In genomic region chr12:57462307-57463253, GRCh38 we compare ENCODE assay signal across 8 cellular contexts. TPM values are rescaled to one million over a fixed set of nuclear protein-coding genes. Genes with fewer than 3 reads are reported as not detected.
A peak's percentile ranks its signal among the peaks of the same experiment; 100 is the strongest.
DNase-seq lines count a peak whose midpoint lies in the region; ATAC-seq and TF ChIP-seq lines count a peak whose summit lies in the region.

No MANE protein-coding gene starts in this region.

- H3K27me3 Mint-ChIP-seq in activated naive CD8-positive, alpha-beta T cell treated with anti-CD3 and anti-CD28 coated beads for 36 hours = peaks cover 5% of the 10 kb centered on the region

- 7% methylated on average over 29 of the region's 30 CpGs for WGBS in SK-N-SH (ENCODE audit: low lambda C conversion rate)
- WGBS in tibial nerve, 2 donors = 5 to 6% methylated on average over 20 to 30 of the region's 30 CpGs

- H3K4me1 Mint-ChIP-seq in activated naive CD8-positive, alpha-beta T cell treated with anti-CD3 and anti-CD28 coated beads for 36 hours = peaks cover 56% of the 10 kb centered on the region

- POLR2A ChIA-PET in SK-N-SH (lab: Yijun Ruan, JAX) = interaction anchor here (0.7 kb wide), 1 partner anchor 26 kb away, joined by 5 read pairs; no protein-coding TSS in a partner anchor

- H3K4me2 ChIP-seq in SK-N-SH (peak overlapping the region; percentile 94), parathyroid adenoma (ENCODE audit: low read length) (peak overlapping the region; percentile 81)

- no peaks in the 10 kb centered on the region for H3K9me3 Mint-ChIP-seq in activated naive CD8-positive, alpha-beta T cell treated with anti-CD3 and anti-CD28 coated beads for 36 hours

- H3K36me3 Mint-ChIP-seq in activated naive CD8-positive, alpha-beta T cell treated with anti-CD3 and anti-CD28 coated beads for 36 hours = peaks cover 7% of the 10 kb centered on the region

- H3K4me3 ChIP-seq in GM12865 (ENCODE audit: low read depth, low read length) (peak overlapping the region; percentile 71), NB4 (ENCODE audit: low read depth, low read length) (peak overlapping the region; percentile 49), SK-N-SH (ENCODE audit: low read depth in 2 of 2, low read length in 1 of 2) (peak overlapping the region; percentile 60 to 90), parathyroid adenoma (ENCODE audit: low read depth, low read length) (peak overlapping the region; percentile 72), tibial nerve (peak overlapping the region; percentile 62 to 84 (median 80))

- TF ChIP-seq CTCF in GM12865 (IDR thresholded peaks at IDR 0.05; ENCODE audit: insufficient read depth, low read depth, low read length, missing control alignments) (peak; percentile 96), NB4 (IDR thresholded peaks at IDR 0.05; ENCODE audit: low read depth, low read length) (peak; percentile 94), SK-N-SH (IDR thresholded peaks at IDR 0.05) (peak; percentile 98), parathyroid adenoma (IDR thresholded peaks at IDR 0.05) (peak; percentile 96), tibial nerve (IDR thresholded peaks at IDR 0.05) (peak; percentile 95 to 97 (median 96))

- DNase-seq in GM12865 (ENCODE audit: low read depth) (peak; percentile 94), NB4 (ENCODE audit: low read depth) (peak; percentile 93), SK-N-SH (peak; percentile 95), Right ventricle myocardium superior (peak; percentile 87), tibial nerve (ENCODE audit: low spot score in 2 of 2) (peak; percentile 77 to 92)
- peak; percentile 90 for DNase-seq in activated naive CD8-positive, alpha-beta T cell treated with anti-CD3 and anti-CD28 coated beads for 36 hours

- H3K4me1 ChIP-seq in SK-N-SH (ENCODE audit: control insufficient read depth in 1 of 2, insufficient read depth in 2 of 2, low read depth in 1 of 2, low read length in 1 of 2) = peaks cover 0 to 20% of the 10 kb centered on the region in 2 experiments; a peak in 1 of 4 replicates
- peaks cover 8% of the 10 kb centered on the region for H3K4me1 ChIP-seq in parathyroid adenoma
- H3K4me1 ChIP-seq in tibial nerve = peaks cover 0 to 36% (median 21%) of the 10 kb centered on the region in 4 donors

- H2AFZ ChIP-seq in SK-N-SH (ENCODE audit: low read depth) = peak overlapping the region; percentile 84; the same call in 1 of the 2 replicates
- H2AFZ ChIP-seq in parathyroid adenoma = peak overlapping the region; percentile 68

- no peaks in the 10 kb centered on the region for H3K79me2 ChIP-seq in SK-N-SH (ENCODE audit: insufficient read depth)
- no peaks in the 10 kb centered on the region for H3K79me2 ChIP-seq in parathyroid adenoma

- no peaks in the 10 kb centered on the region for H3K9me3 ChIP-seq in SK-N-SH
- H3K9me3 ChIP-seq in parathyroid adenoma (ENCODE audit: control insufficient read depth, low read length) = no peaks in the 10 kb centered on the region
- no peaks in the 10 kb centered on the region for H3K9me3 ChIP-seq in tibial nerve

- intact Hi-C loops in Right ventricle myocardium superior (cut with DNase I) = no loop called here

- H4K20me1 ChIP-seq in SK-N-SH (ENCODE audit: insufficient read depth) = no peaks in the 10 kb centered on the region

- peak; percentile 64 for ATAC-seq in HG02571 (IDR thresholded peaks at IDR 0.05; ENCODE audit: unreplicated experiment)
- ATAC-seq in Right ventricle myocardium superior (ENCODE audit: poor library complexity) = peak; percentile 78

- H3K9ac ChIP-seq in SK-N-SH (peak overlapping the region; percentile 35; the same call in 1 of the 2 replicates), parathyroid adenoma (no peak overlapping the region)

- CTCF ChIA-PET in SK-N-SH (lab: Yijun Ruan, JAX) = interaction anchor here (0.5 to 13.7 kb wide), 43 partner anchors 9 to 1531 kb away, joined by 3 to 391 read pairs (median 4); partner anchors contain the start of genes ARHGAP9, B4GALNT1, DDIT3 and INHBE

- peaks cover 5% of the 10 kb centered on the region for H3F3A ChIP-seq in SK-N-SH (replicated peaks; ENCODE audit: insufficient read depth)

- peak overlapping the region; percentile 48 to 61; a peak in 3 of 4 replicates for H3K27ac ChIP-seq in SK-N-SH (ENCODE audit: low read depth in 2 of 2, low read length in 1 of 2)
- H3K27ac ChIP-seq in parathyroid adenoma = peak overlapping the region; percentile 26
- H3K27ac ChIP-seq in tibial nerve = peak overlapping the region; percentile 81 to 92 (median 86)

- peak; percentile 67 for TF ChIP-seq RAD21 in SK-N-SH (IDR thresholded peaks at IDR 0.05; ENCODE audit: low read length)

- H3K27me3 ChIP-seq in SK-N-SH (ENCODE audit: insufficient read depth) (peaks cover 14% of the 10 kb centered on the region; the same call in 1 of the 2 replicates), parathyroid adenoma (ENCODE audit: control insufficient read depth, insufficient read depth, low read length) (no peaks in the 10 kb centered on the region), tibial nerve (no peaks in the 10 kb centered on the region)

- TF ChIP-seq EP300 in SK-N-SH (IDR thresholded peaks at IDR 0.05; ENCODE audit: borderline replicate concordance in 1 of 2, low read depth in 1 of 2, low read length in 1 of 2) = no peak
- peak; percentile 11 to 47 for TF ChIP-seq EP300 in tibial nerve (IDR thresholded peaks at IDR 0.05)

- H3K9me2 ChIP-seq in SK-N-SH = no peaks in the 10 kb centered on the region

- no peak for TF ChIP-seq POLR2A in NB4 (IDR thresholded peaks at IDR 0.05; ENCODE audit: extremely low read depth, insufficient read length)
- peak in 1 of 2 donors; percentile 26 for TF ChIP-seq POLR2A in tibial nerve (IDR thresholded peaks at IDR 0.05)

- no peaks in the 10 kb centered on the region for H3K36me3 ChIP-seq in SK-N-SH (replicated peaks in 1 of 2; ENCODE audit: control insufficient read depth in 1 of 2, insufficient read depth in 2 of 2, low read length in 1 of 2)
- H3K36me3 ChIP-seq in parathyroid adenoma (ENCODE audit: control insufficient read depth, insufficient read depth, low read length) = no peaks in the 10 kb centered on the region
- peaks cover 0 to 18% (median 0%) of the 10 kb centered on the region in 3 donors for H3K36me3 ChIP-seq in tibial nerve

- peak overlapping the region; percentile 73 for H3K27ac Mint-ChIP-seq in activated naive CD8-positive, alpha-beta T cell treated with anti-CD3 and anti-CD28 coated beads for 36 hours

- H3K4me3 Mint-ChIP-seq in activated naive CD8-positive, alpha-beta T cell treated with anti-CD3 and anti-CD28 coated beads for 36 hours = peak overlapping the region; percentile 86

TF ChIP-seq in SK-N-SH, 30 proteins besides CTCF, POLR2A, EP300 and RAD21:
- TF ChIP-seq TCF12 (IDR thresholded peaks at IDR 0.05) (peak; percentile 45; the same call in 1 of the 2 replicates), YY1 (IDR thresholded peaks at IDR 0.05; ENCODE audit: low read depth) (peak; percentile 59; the same call in 1 of the 2 replicates), SMC3 (IDR thresholded peaks at IDR 0.05; ENCODE audit: low read depth, low read length) (peak; percentile 70), MAX (IDR thresholded peaks at IDR 0.05; ENCODE audit: low read depth) (peak; percentile 65), SIN3A (IDR thresholded peaks at IDR 0.05; ENCODE audit: borderline replicate concordance, low read depth, low read length) (no peak; the same call in 1 of the 2 replicates), MXI1 (IDR thresholded peaks at IDR 0.05; ENCODE audit: low read depth, low read length) (0 out of 2 replicates have a peak, but pooled peaks have one; percentile 47), RCOR1 (IDR thresholded peaks at IDR 0.05; ENCODE audit: low read length) (peak; percentile 60), GATA2 (CRISPR knock-in tag; IDR thresholded peaks at IDR 0.05) (no peak), CHD2 (IDR thresholded peaks at IDR 0.05; ENCODE audit: low read length, partially characterized antibody) (peak; percentile 50)

RNA-seq across cellular contexts. Expression of gene GLI1, which starts 3.0 kb away (rescaled TPM):
- 0.67 and 0.90 TPM in 2 replicates for polyA plus RNA-seq in SK-N-SH (2012; rRNA removed)
- 0.26 and 0.33 TPM in 2 replicates for polyA plus RNA-seq in SK-N-SH (2012; cell fraction: cytosol; rRNA removed)
- 2.6 and 2.8 TPM in 2 replicates for polyA plus RNA-seq in SK-N-SH (2012; cell fraction: nucleus; rRNA removed)
- total RNA-seq in activated naive CD8-positive, alpha-beta T cell treated with anti-CD3 and anti-CD28 coated beads for 36 hours = under 1 TPM; 0.56 to 0.62 TPM
- total RNA-seq in Right ventricle myocardium superior = 0.56 TPM
- 10 to 100 TPM; 16.2 to 61.0 (median 38.7) TPM for total RNA-seq in tibial nerve

RNA-seq across cellular contexts. Expression of gene INHBE, which starts 7.5 kb away (rescaled TPM):
- 0.03 and 0.08 TPM in 2 replicates for polyA plus RNA-seq in SK-N-SH (2012; rRNA removed)
- polyA plus RNA-seq in SK-N-SH (2012; cell fraction: cytosol; rRNA removed) = 0.01 and 0.07 TPM in 2 replicates
- polyA plus RNA-seq in SK-N-SH (2012; cell fraction: nucleus; rRNA removed) = 0.13 and 0.58 TPM in 2 replicates
- 1 to 10 TPM; 1.2 to 1.7 TPM for total RNA-seq in activated naive CD8-positive, alpha-beta T cell treated with anti-CD3 and anti-CD28 coated beads for 36 hours
- total RNA-seq in Right ventricle myocardium superior = not detected
- not detected for total RNA-seq in tibial nerve

RNA-seq across cellular contexts. Expression of gene ARHGAP9, which starts 17.1 kb away (rescaled TPM):
- polyA plus RNA-seq in SK-N-SH (2012; rRNA removed) = 0.66 and 1.0 TPM in 2 replicates
- polyA plus RNA-seq in SK-N-SH (2012; cell fraction: cytosol; rRNA removed) = 0.14 and 0.50 TPM in 2 replicates
- 2.3 and 4.5 TPM in 2 replicates for polyA plus RNA-seq in SK-N-SH (2012; cell fraction: nucleus; rRNA removed)
- total RNA-seq in activated naive CD8-positive, alpha-beta T cell treated with anti-CD3 and anti-CD28 coated beads for 36 hours = 100 to 1,000 TPM; 154 to 162 TPM
- total RNA-seq in Right ventricle myocardium superior = 4.1 TPM
- total RNA-seq in tibial nerve = 10 to 100 TPM in 2 of 4 donors, 1 to 10 TPM in 2; 5.2 to 40.5 (median 11.6) TPM

RNA-seq across cellular contexts. Expression of gene MARS1, which starts 25.3 kb away (rescaled TPM):
- 158 and 193 TPM in 2 replicates for polyA plus RNA-seq in SK-N-SH (2012; rRNA removed)
- polyA plus RNA-seq in SK-N-SH (2012; cell fraction: cytosol; rRNA removed) = 85.9 and 105 TPM in 2 replicates
- 685 and 718 TPM in 2 replicates for polyA plus RNA-seq in SK-N-SH (2012; cell fraction: nucleus; rRNA removed)
- 100 to 1,000 TPM; 423 to 460 TPM for total RNA-seq in activated naive CD8-positive, alpha-beta T cell treated with anti-CD3 and anti-CD28 coated beads for 36 hours
- total RNA-seq in Right ventricle myocardium superior (63.5 TPM), tibial nerve (100 to 1,000 TPM in 1 of 4 donors, 10 to 100 TPM in 3; 53.5 to 101 (median 74.2) TPM)

RNA-seq across cellular contexts. Expression of gene INHBC, which starts 28.0 kb away (rescaled TPM):
- 0.08 and 0.10 TPM in 2 replicates for polyA plus RNA-seq in SK-N-SH (2012; rRNA removed)
- 0.04 and 0.05 TPM in 2 replicates for polyA plus RNA-seq in SK-N-SH (2012; cell fraction: cytosol; rRNA removed)
- 0.02 TPM in 1 of 2 replicates, not detected in the other for polyA plus RNA-seq in SK-N-SH (2012; cell fraction: nucleus; rRNA removed)
- total RNA-seq in activated naive CD8-positive, alpha-beta T cell treated with anti-CD3 and anti-CD28 coated beads for 36 hours = not detected
- not detected for total RNA-seq in Right ventricle myocardium superior
- total RNA-seq in tibial nerve = not detected

Comparison
In these comparisons a context has a peak if more than half of its experiments do, and no peak if none do; other contexts are left out.
1. Peak in every context shown above with its lines: DNase-seq, ATAC-seq, H3K4me3 ChIP-seq and H3K27ac ChIP-seq.
2. H3K27ac ChIP-seq: peak in every context shown above with its lines; median percentile 86 in tibial nerve; 54 in SK-N-SH; 26 in parathyroid adenoma.
3. RNA of gene GLI1, which starts 3.0 kb away (total RNA-seq): 16.2 to 61.0 TPM in tibial nerve; 0.56 to 0.62 TPM in activated naive CD8-positive, alpha-beta T cell treated with anti-CD3 and anti-CD28 coated beads for 36 hours and 0.56 TPM in Right ventricle myocardium superior (single experiment); every median in the first group is over 10 times any median in the second.